In the genomic region with DNA sequence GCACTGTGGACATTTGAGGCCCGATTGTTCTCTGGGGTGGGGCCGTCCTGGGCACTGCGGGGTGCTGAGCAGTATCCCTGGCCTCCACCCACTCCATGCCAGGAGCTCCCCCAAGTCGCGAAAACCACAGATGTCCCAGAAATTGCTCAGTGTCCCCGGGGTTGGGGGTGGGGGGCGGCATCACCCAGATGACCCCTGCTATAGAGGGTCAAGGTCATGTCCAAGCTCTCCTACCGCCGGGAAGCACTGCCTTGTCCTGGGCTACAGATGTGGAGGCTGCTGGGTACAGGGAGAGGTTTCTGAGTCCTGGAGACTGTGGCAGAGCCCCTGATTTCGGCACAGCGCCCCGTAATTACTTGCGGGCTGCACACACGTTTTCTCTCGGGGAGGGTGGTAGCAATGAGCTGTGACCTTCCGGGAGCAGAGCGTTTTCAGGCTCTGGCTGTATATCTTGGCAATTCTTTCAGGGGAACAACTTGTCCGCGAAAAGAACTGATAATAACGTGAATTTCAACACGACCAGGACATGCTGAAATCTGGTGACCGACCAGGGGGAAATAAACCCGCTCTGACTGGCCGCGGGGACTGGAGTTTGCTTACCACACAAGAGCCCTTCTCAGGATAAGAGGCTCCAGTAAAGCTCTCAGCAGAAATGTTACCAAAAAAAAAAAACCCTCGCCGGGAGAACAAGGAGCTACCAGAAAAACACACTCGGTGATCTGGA, we compare ENCODE assay signal across 1 cellular context.
TF ChIP-seq lines count a peak whose summit lies in the region.

No MANE protein-coding gene starts in this region.

TF ChIP-seq in WTC11, 78 proteins besides CTCF, POLR2A, EP300 and RAD21 (continued from another document):
- no peak for TF ChIP-seq PRDM15 (CRISPR knock-in tag; IDR thresholded peaks at IDR 0.05)
